Comparison of ENCODE assay signal across 16 cellular contexts in the genomic region with DNA sequence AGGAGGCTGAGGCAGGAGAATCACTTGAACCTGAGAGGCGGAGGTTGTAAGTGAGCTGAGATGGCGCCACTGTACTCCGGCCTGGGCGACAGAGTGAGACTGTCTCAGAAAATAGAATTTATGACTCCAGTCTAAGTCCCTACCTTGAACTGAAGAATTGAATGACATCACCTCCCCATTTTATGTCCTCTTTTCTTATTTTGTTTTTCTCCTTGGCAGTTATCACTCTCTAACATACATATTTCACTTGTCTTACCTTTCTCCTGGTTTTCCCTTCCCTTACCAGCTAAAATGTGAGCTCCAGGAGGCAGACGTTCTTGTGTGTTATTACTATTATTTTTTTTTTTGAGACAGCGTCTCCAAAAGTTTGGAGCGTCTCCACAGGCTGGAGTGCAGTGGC. TPM values are rescaled to one million over a fixed set of nuclear protein-coding genes. Genes with fewer than 3 reads are reported as not detected.
"Had no signal": no experiment of that assay in that cellular context is flagged by ENCODE, and none has a peak within 500 bp of the region (broad histone marks: within the 10 kb centered on the region; RNA-seq: fewer than 3 reads in every experiment).

No MANE protein-coding gene starts in this region.

- H3K27me3 ChIP-seq: ascending aorta, heart right ventricle, testis had no signal

- H3K4me3 ChIP-seq: ascending aorta, heart right ventricle, left ventricle myocardium inferior, SK-N-MC, testis had no signal

- DNase-seq: activated B cell treated with CpG ODN at 0.5 μM for 24 hours; activated CD4-positive, alpha-beta T cell treated with anti-CD3 and anti-CD28 coated beads, Interleukin-2, amount 50 U/mL, for 4 hours; effector CD8-positive, alpha-beta T cell; heart right ventricle; left ventricle myocardium inferior; stimulated activated CD4-positive, alpha-beta T cell treated with anti-CD3 and anti-CD28 coated beads, Interleukin-12 subunit alpha, Interleukin-12 subunit beta, amount 100 ng/mL, for 4 hours; stimulated activated naive CD8-positive, alpha-beta T cell treated with anti-CD3 and anti-CD28 coated beads, Interleukin-15, amount 100 ng/mL, for 72 hours; testis had no signal

- H3K9me3 ChIP-seq: ascending aorta, heart right ventricle, left ventricle myocardium inferior, testis had no signal

- H3K27ac Mint-ChIP-seq: activated B cell treated with CpG ODN at 0.5 μM for 24 hours had no signal

- H3K27me3 Mint-ChIP-seq: activated B cell treated with CpG ODN at 0.5 μM for 24 hours; memory B cell; stimulated activated naive CD8-positive, alpha-beta T cell treated with anti-CD3 and anti-CD28 coated beads, Interleukin-15, amount 100 ng/mL, for 72 hours had no signal

- H3K9me3 Mint-ChIP-seq: activated B cell treated with CpG ODN at 0.5 μM for 24 hours; memory B cell; stimulated activated naive CD8-positive, alpha-beta T cell treated with anti-CD3 and anti-CD28 coated beads, Interleukin-15, amount 100 ng/mL, for 72 hours had no signal

- H3K27ac ChIP-seq: ascending aorta, heart right ventricle, left ventricle myocardium inferior, SK-N-MC, testis had no signal

- H3K4me1 ChIP-seq: testis had no signal

- ATAC-seq: stimulated activated naive CD8-positive, alpha-beta T cell treated with anti-CD3 and anti-CD28 coated beads, Interleukin-15, amount 100 ng/mL, for 72 hours had no signal

- H3K4me3 Mint-ChIP-seq: activated B cell treated with CpG ODN at 0.5 μM for 24 hours; memory B cell; stimulated activated naive CD8-positive, alpha-beta T cell treated with anti-CD3 and anti-CD28 coated beads, Interleukin-15, amount 100 ng/mL, for 72 hours had no signal

RNA-seq across cellular contexts. Expression of a gene that starts 36.9 kb away (rescaled TPM):
- total RNA-seq: ascending aorta, bronchial epithelial cell, fibroblast of lung, frontal cortex, pulmonary artery endothelial cell, urinary bladder had no signal
